ENCODE assay signal across 14 cellular contexts in the genomic region with DNA sequence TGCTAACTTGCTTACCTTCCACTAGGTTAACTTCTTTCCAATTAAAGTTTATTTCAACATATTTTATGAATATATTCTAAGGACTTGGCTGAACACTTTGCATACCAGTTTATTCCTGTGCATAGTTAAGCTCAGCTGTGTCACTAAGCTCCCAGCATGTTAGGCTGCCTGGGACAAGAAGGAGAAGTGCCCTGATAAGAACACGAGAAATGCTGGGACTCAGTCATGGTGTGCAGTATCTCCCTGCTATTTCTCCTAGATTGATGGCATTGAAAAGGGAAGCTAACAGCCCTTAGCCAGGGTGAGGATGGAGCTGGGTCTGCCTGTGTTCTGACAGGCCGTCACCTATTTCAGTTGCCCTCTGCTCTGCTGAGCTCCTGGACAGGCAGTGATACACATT.
"Had no signal": no experiment of that assay in that cellular context is flagged by ENCODE, and none has a peak within 500 bp of the region (broad histone marks: within the 10 kb centered on the region; RNA-seq: fewer than 3 reads in every experiment).

No MANE protein-coding gene starts in this region.

- H3K9me3 ChIP-seq: adrenal gland, lower lobe of right lung, thyroid gland had no signal

- H3K27ac Mint-ChIP-seq: activated CD4-positive, alpha-beta memory T cell treated with anti-CD3 and anti-CD28 coated beads for 36 hours; activated naive CD4-positive, alpha-beta T cell treated with anti-CD3 and anti-CD28 coated beads, Interleukin-2, amount 10 ng/mL, durations not matched to agents 7 days and 5 days; activated T-helper 17 cell treated with anti-CD3 and anti-CD28 coated beads, Interleukin-2, amount 50 U/mL, for 72 hours had no signal

- H3K27ac ChIP-seq: adrenal gland, lower lobe of right lung, thyroid gland, VCaP had no signal

- H3K27me3 Mint-ChIP-seq: activated CD4-positive, alpha-beta memory T cell treated with anti-CD3 and anti-CD28 coated beads for 36 hours; activated naive CD4-positive, alpha-beta T cell treated with anti-CD3 and anti-CD28 coated beads, Interleukin-2, amount 10 ng/mL, durations not matched to agents 7 days and 5 days; activated T-helper 17 cell treated with anti-CD3 and anti-CD28 coated beads, Interleukin-2, amount 50 U/mL, for 72 hours had no signal

- H3K4me1 ChIP-seq: adrenal gland, lower lobe of right lung, thyroid gland had no signal

- H3K4me3 ChIP-seq: adrenal gland, lower lobe of right lung, thyroid gland had no signal

- DNase-seq: activated CD4-positive, alpha-beta memory T cell treated with anti-CD3 and anti-CD28 coated beads for 36 hours; activated naive CD4-positive, alpha-beta T cell treated with anti-CD3 and anti-CD28 coated beads, Interleukin-2, amount 10 ng/mL, durations not matched to agents 7 days and 5 days; activated T-cell treated with anti-CD3 and anti-CD28 coated beads for 4 hours; adrenal gland; dermis blood vessel endothelial cell; effector memory CD4-positive, alpha-beta T cell; lower lobe of right lung; retina; stimulated activated CD4-positive, alpha-beta T cell treated with anti-CD3 and anti-CD28 coated beads, Interleukin-2, amount 100 ng/mL, for 24 hours; stimulated activated naive CD4-positive, alpha-beta T cell treated with Interleukin-2 at 50 U/mL for 16 hours; thyroid gland had no signal

- H3K4me1 Mint-ChIP-seq: neural crest cell had no signal

- H3K9me3 Mint-ChIP-seq: activated CD4-positive, alpha-beta memory T cell treated with anti-CD3 and anti-CD28 coated beads for 36 hours; activated naive CD4-positive, alpha-beta T cell treated with anti-CD3 and anti-CD28 coated beads, Interleukin-2, amount 10 ng/mL, durations not matched to agents 7 days and 5 days; activated T-helper 17 cell treated with anti-CD3 and anti-CD28 coated beads, Interleukin-2, amount 50 U/mL, for 72 hours had no signal

- H3K36me3 ChIP-seq: adrenal gland, lower lobe of right lung, thyroid gland had no signal

- H3K27me3 ChIP-seq: adrenal gland, thyroid gland had no signal

- H3K4me3 Mint-ChIP-seq: activated CD4-positive, alpha-beta memory T cell treated with anti-CD3 and anti-CD28 coated beads for 36 hours; activated naive CD4-positive, alpha-beta T cell treated with anti-CD3 and anti-CD28 coated beads, Interleukin-2, amount 10 ng/mL, durations not matched to agents 7 days and 5 days; activated T-helper 17 cell treated with anti-CD3 and anti-CD28 coated beads, Interleukin-2, amount 50 U/mL, for 72 hours; neural crest cell had no signal

- H3K36me3 Mint-ChIP-seq: activated CD4-positive, alpha-beta memory T cell treated with anti-CD3 and anti-CD28 coated beads for 36 hours had no signal
